In genomic region chr4:36386691-36387090, GRCh38 we compare ENCODE assay signal across 12 cellular contexts.
DNase-seq lines count a peak whose midpoint lies in the region; ATAC-seq and TF ChIP-seq lines count a peak whose summit lies in the region.
"Had no signal": no experiment of that assay in that cellular context is flagged by ENCODE, and none has a peak within 500 bp of the region (broad histone marks: within the 10 kb centered on the region; RNA-seq: fewer than 3 reads in every experiment).

No MANE protein-coding gene starts in this region.

- H3K36me3 ChIP-seq in BLaER1 treated with 17β-estradiol and CSF1 and Interleukin-3, amounts not matched to agents 10 nM and 100 nM, result no peaks in the 10 kb centered on the region
- H3K36me3 ChIP-seq in DOHH2 (ENCODE audit: control insufficient read depth, low read length) (no peaks in the 10 kb centered on the region), PC-3 (ENCODE audit: low read depth, low read length) (no peaks in the 10 kb centered on the region), right atrium auricular region (no peaks in the 10 kb centered on the region)

- POLR2A ChIA-PET in PC-3 (lab: Charles Lee; ENCODE audit: unreplicated experiment), result no interaction called here

- H3K4me2 ChIP-seq in BLaER1 treated with 17β-estradiol and CSF1 and Interleukin-3, amounts not matched to agents 10 nM and 100 nM, result peak overlapping the region; percentile 29 to 86 (median 64); a peak in 21 of 22 replicates
- H3K4me2 ChIP-seq in DOHH2 (ENCODE audit: low read length), result peak overlapping the region; percentile 39; the same call in 1 of the 2 replicates
- no peak overlapping the region for H3K4me2 ChIP-seq in PC-3 (ENCODE audit: low read length)

- H4K20me1 ChIP-seq in BLaER1 treated with 17β-estradiol and CSF1 and Interleukin-3, amounts not matched to agents 10 nM and 100 nM, result no peaks in the 10 kb centered on the region
- H4K20me1 ChIP-seq in DOHH2 (ENCODE audit: control insufficient read depth, insufficient read depth, low read depth, low read length) (no peaks in the 10 kb centered on the region), PC-3 (ENCODE audit: low read length) (no peaks in the 10 kb centered on the region)

- H3K9ac ChIP-seq in BLaER1 treated with 17β-estradiol and CSF1 and Interleukin-3, amounts not matched to agents 10 nM and 100 nM, result peak overlapping the region in 2 of 11 experiments; percentile 27 to 45; a peak in 1 of 22 replicates
- no peak overlapping the region for H3K9ac ChIP-seq in PC-3 (ENCODE audit: low read length)

- intact Hi-C loops in PC-3 (cut with micrococcal nuclease), result no loop called here

- H3K9me3 ChIP-seq in BLaER1 treated with 17β-estradiol and CSF1 and Interleukin-3, amounts not matched to agents 10 nM and 100 nM (replicated peaks in 1 of 11), result no peaks in the 10 kb centered on the region
- H3K9me3 ChIP-seq in DOHH2 (ENCODE audit: control insufficient read depth, insufficient read depth, low read length) (no peaks in the 10 kb centered on the region), PC-3 (ENCODE audit: low read length) (no peaks in the 10 kb centered on the region), right atrium auricular region (no peaks in the 10 kb centered on the region)

- peak overlapping the region in 9 of 11 experiments; percentile 49 to 83 (median 60); a peak in 13 of 22 replicates for H3K27ac ChIP-seq in BLaER1 treated with 17β-estradiol and CSF1 and Interleukin-3, amounts not matched to agents 10 nM and 100 nM
- H3K27ac ChIP-seq in DOHH2 (ENCODE audit: low read depth, low read length), result no peak overlapping the region
- H3K27ac ChIP-seq in PC-3 (ENCODE audit: low read length), result no peak overlapping the region
- H3K27ac ChIP-seq in right atrium auricular region, result no peak overlapping the region

- TF ChIP-seq CTCF in DOHH2 (IDR thresholded peaks at IDR 0.05; ENCODE audit: low read depth, low read length, poor library complexity, severe bottlenecking), result no peak
- TF ChIP-seq CTCF in PC-3 (conservative IDR thresholded peaks at IDR 0.05; ENCODE audit: low read depth, low read length), result no peak
- no peak for TF ChIP-seq CTCF in GM10266 (IDR thresholded peaks at IDR 0.05; ENCODE audit: control insufficient read depth, insufficient read depth, low read depth, missing control alignments)
- no peak for TF ChIP-seq CTCF in right atrium auricular region (IDR thresholded peaks at IDR 0.05)

- H3K4me3 ChIP-seq in BLaER1 treated with 17β-estradiol and CSF1 and Interleukin-3, amounts not matched to agents 10 nM and 100 nM, result no peak overlapping the region
- H3K4me3 ChIP-seq in DOHH2 (ENCODE audit: low read length), result no peak overlapping the region
- H3K4me3 ChIP-seq in PC-3 (ENCODE audit: low read length), result no peak overlapping the region
- H3K4me3 ChIP-seq in right atrium auricular region, result no peak overlapping the region

- ATAC-seq in PC-3, result peak; percentile 29; the same call in 1 of the 2 replicates
- no peak for ATAC-seq in HG02973 (IDR thresholded peaks at IDR 0.05; ENCODE audit: unreplicated experiment)

- no peaks in the 10 kb centered on the region for H3F3A ChIP-seq in DOHH2 (ENCODE audit: control insufficient read depth, insufficient read depth)
- no peaks in the 10 kb centered on the region for H3F3A ChIP-seq in PC-3 (ENCODE audit: low read length, unreplicated experiment)

- CTCF ChIA-PET in PC-3 (lab: Charles Lee), result interaction anchor here (1.6 kb wide), 1 partner anchor 13 kb away, joined by 5 read pairs; no protein-coding TSS in a partner anchor

- H3K4me1 ChIP-seq in BLaER1 treated with 17β-estradiol and CSF1 and Interleukin-3, amounts not matched to agents 10 nM and 100 nM, result peaks cover 13 to 20% (median 15%) of the 10 kb centered on the region in 10 experiments
- peaks cover 13% of the 10 kb centered on the region for H3K4me1 ChIP-seq in DOHH2 (ENCODE audit: control insufficient read depth, low read length)
- no peaks in the 10 kb centered on the region for H3K4me1 ChIP-seq in PC-3 (ENCODE audit: insufficient read depth, low read length)
- no peaks in the 10 kb centered on the region for H3K4me1 ChIP-seq in right atrium auricular region

- no peaks in the 10 kb centered on the region for H3K9me2 ChIP-seq in DOHH2 (replicated peaks; ENCODE audit: control insufficient read depth, low read length)
- no peaks in the 10 kb centered on the region for H3K9me2 ChIP-seq in PC-3 (replicated peaks; ENCODE audit: low read length)

- no peak for DNase-seq in PC-3
- peak; percentile 60 for DNase-seq in foreskin melanocyte
- no peak for DNase-seq in GM10266 (ENCODE audit: extremely low spot score)
- DNase-seq in NOMO-1 treated with dmso at 0.1 percent for 144 hours (lab: John Stamatoyannopoulos, UW; ENCODE audit: unreplicated experiment), result no peak
- DNase-seq in right atrium auricular region (ENCODE audit: low spot score), result no peak
- DNase-seq: activated CD4-positive, alpha-beta T cell treated with anti-CD3 and anti-CD28 coated beads, Interleukin-2, amount 50 U/mL, for 48 hours; activated naive CD4-positive, alpha-beta T cell treated with anti-CD3 and anti-CD28 coated beads, Interleukin-2, amount 50 U/mL, for 16 hours; HFFc6; Karpas-422 had no signal

- H3K27me3 ChIP-seq in BLaER1 treated with 17β-estradiol and CSF1 and Interleukin-3, amounts not matched to agents 10 nM and 100 nM, result no peaks in the 10 kb centered on the region
- H3K27me3 ChIP-seq in DOHH2 (ENCODE audit: control insufficient read depth, low read length), result no peaks in the 10 kb centered on the region
- peaks cover 23% of the 10 kb centered on the region; the same call in 1 of the 2 replicates for H3K27me3 ChIP-seq in PC-3 (ENCODE audit: low read length)
- H3K27me3 ChIP-seq in right atrium auricular region, result no peaks in the 10 kb centered on the region

- no peak overlapping the region for H2AFZ ChIP-seq in PC-3 (ENCODE audit: low read length)

- no peaks in the 10 kb centered on the region for H3K79me2 ChIP-seq in DOHH2 (ENCODE audit: control insufficient read depth, low read length)
- H3K79me2 ChIP-seq in PC-3 (ENCODE audit: low read length), result no peaks in the 10 kb centered on the region

- no TSS peak for BruUV-seq in PC-3 (replicated peaks; lab: Mats Ljungman, UMichigan)

Comparison
In these comparisons a context has a peak if more than half of its experiments do, and no peak if none do; other contexts are left out.
1. H3K27ac ChIP-seq: peak in BLaER1 treated with 17β-estradiol and CSF1 and Interleukin-3, amounts not matched to agents 10 nM and 100 nM (9 of 11); none in DOHH2 (single experiment), PC-3 (single experiment) and right atrium auricular region (0 of 2).